In genomic region chr11:9219115-9219514, GRCh38 we compare ENCODE assay signal across 19 cellular contexts. TPM values are rescaled to one million over a fixed set of nuclear protein-coding genes. Genes with fewer than 3 reads are reported as not detected.
DNase-seq lines count a peak whose midpoint lies in the region; ATAC-seq and TF ChIP-seq lines count a peak whose summit lies in the region.
"Had no signal": no experiment of that assay in that cellular context is flagged by ENCODE, and none has a peak within 500 bp of the region (broad histone marks: within the 10 kb centered on the region; RNA-seq: fewer than 3 reads in every experiment).

No MANE protein-coding gene starts in this region.

- H3K4me3 ChIP-seq in heart left ventricle: no peak overlapping the region

- H3K27me3 ChIP-seq in heart left ventricle: no peaks in the 10 kb centered on the region
- H3K27me3 ChIP-seq: BE2C, foreskin keratinocyte had no signal

- H3K27ac Mint-ChIP-seq in MCF 10A (ENCODE audit: low read depth, unreplicated experiment): peak overlapping the region; percentile 28
- H3K27ac Mint-ChIP-seq: activated CD4-positive, alpha-beta memory T cell treated with anti-CD3 and anti-CD28 coated beads, Interleukin-2, amount 10 ng/mL, durations not matched to agents 7 days and 5 days had no signal

- TF ChIP-seq CTCF in MCF 10A (IDR thresholded peaks at IDR 0.05; ENCODE audit: unreplicated experiment): no peak
- TF ChIP-seq CTCF in heart left ventricle (IDR thresholded peaks at IDR 0.05): no peak

- peaks cover 0 to 50% (median 19%) of the 10 kb centered on the region in 12 donors for H3K4me1 ChIP-seq in heart left ventricle
- H3K4me1 ChIP-seq: BE2C, foreskin keratinocyte had no signal

- TF ChIP-seq POLR2A in heart left ventricle (IDR thresholded peaks at IDR 0.05): no peak

- no peaks in the 10 kb centered on the region for H3K36me3 ChIP-seq in heart left ventricle
- H3K36me3 ChIP-seq: BE2C had no signal

- H3K27ac ChIP-seq in heart left ventricle: peak overlapping the region in 9 of 12 donors; percentile 6 to 74 (median 45)
- H3K27ac ChIP-seq: foreskin keratinocyte had no signal

- DNase-seq in GM04503 (ENCODE audit: low read depth): peak; percentile 64
- DNase-seq in MCF 10A (ENCODE audit: unreplicated experiment): peak; percentile 63
- DNase-seq in heart left ventricle: no peak
- DNase-seq in renal cortical epithelial cell (ENCODE audit: low read depth): peak; percentile 55
- DNase-seq in iPS-NIHi7 (ENCODE audit: extremely low spot score): no peak
- no peak for DNase-seq in putamen (ENCODE audit: low spot score)
- no peak for DNase-seq in head of caudate nucleus
- DNase-seq: activated CD4-positive, alpha-beta memory T cell treated with anti-CD3 and anti-CD28 coated beads, Interleukin-2, amount 10 ng/mL, durations not matched to agents 7 days and 5 days; activated effector memory CD4-positive, alpha-beta T cell treated with Interleukin-2 at 50 U/mL for 16 hours; BE2C; cerebellar nuclear complex; DND-41; foreskin keratinocyte; NCI-H1092; NCI-H510A treated with DMSO at 0.1 percent for 48 hours; T1000 had no signal

- peak in 3 of 4 donors; percentile 56 to 70 (median 62) for ATAC-seq in heart left ventricle
- ATAC-seq in HG02973 (IDR thresholded peaks at IDR 0.05; ENCODE audit: unreplicated experiment): no peak
- ATAC-seq: foreskin keratinocyte, HCT116 had no signal

- CTCF ChIA-PET in MCF 10A (lab: Yijun Ruan, JAX): interaction anchor here (0.6 to 2.2 kb wide), 3 partner anchors 9 to 1637 kb away, joined by 3 to 4 read pairs (median 3); no protein-coding TSS in a partner anchor

- no peaks in the 10 kb centered on the region for H3K9me3 ChIP-seq in heart left ventricle
- H3K9me3 ChIP-seq: BE2C had no signal

- intact Hi-C loops in MCF 10A (cut with micrococcal nuclease) (loop anchor here (2.0 kb wide), 1 partner anchor 46 kb away; the partner anchor contains the start of gene DENND5A), heart left ventricle (cut with DNase I) (loop anchor here in 1 of 10 donors (5.0 kb wide), 1 partner anchor 33 kb away; no protein-coding TSS in a partner anchor), head of caudate nucleus (cut with DNase I) (no loop called here)

- H3K27me3 Mint-ChIP-seq in MCF 10A (ENCODE audit: insufficient read depth, unreplicated experiment): no peaks in the 10 kb centered on the region
- H3K27me3 Mint-ChIP-seq: activated CD4-positive, alpha-beta memory T cell treated with anti-CD3 and anti-CD28 coated beads, Interleukin-2, amount 10 ng/mL, durations not matched to agents 7 days and 5 days had no signal

- BruUV-seq in MCF 10A (replicated peaks; lab: Mats Ljungman, UMichigan): no TSS peak

- POLR2A ChIA-PET in MCF 10A (lab: Yijun Ruan, JAX): interaction anchor here (1.6 kb wide), 1 partner anchor 9 kb away, joined by 8 read pairs; no protein-coding TSS in a partner anchor

- H3K9me3 Mint-ChIP-seq in MCF 10A (ENCODE audit: unreplicated experiment): no peaks in the 10 kb centered on the region
- H3K9me3 Mint-ChIP-seq: activated CD4-positive, alpha-beta memory T cell treated with anti-CD3 and anti-CD28 coated beads, Interleukin-2, amount 10 ng/mL, durations not matched to agents 7 days and 5 days; neural crest cell had no signal

- H3K4me1 Mint-ChIP-seq in MCF 10A (ENCODE audit: insufficient read depth, unreplicated experiment): peaks cover 16% of the 10 kb centered on the region

- H3K4me3 Mint-ChIP-seq in MCF 10A (ENCODE audit: unreplicated experiment): no peak overlapping the region
- H3K4me3 Mint-ChIP-seq: activated CD4-positive, alpha-beta memory T cell treated with anti-CD3 and anti-CD28 coated beads, Interleukin-2, amount 10 ng/mL, durations not matched to agents 7 days and 5 days; neural crest cell had no signal

- WGBS in heart left ventricle, 4 donors: 73 to 75% (median 74%) methylated on average over 2 of the region's 2 CpGs

- H3K36me3 Mint-ChIP-seq in MCF 10A (ENCODE audit: insufficient read depth, unreplicated experiment): no peaks in the 10 kb centered on the region

RNA-seq across cellular contexts. Expression of gene DENND5A, which starts 46.0 kb away (rescaled TPM):
- total RNA-seq in MCF 10A (2022) (55.4 and 61.1 TPM in 2 replicates), heart left ventricle (100 to 1,000 TPM; 104 to 175 (median 118) TPM), renal cortical epithelial cell (216 and 218 TPM in 2 replicates)
- polyA plus RNA-seq in heart left ventricle: 10 to 100 TPM; 44.5 to 94.2 TPM

Comparison
In these comparisons a context has a peak if more than half of its experiments do, and no peak if none do; other contexts are left out.
1. DNase-seq: peak in GM04503 (single experiment), MCF 10A (single experiment) and renal cortical epithelial cell (single experiment); none in heart left ventricle (0 of 5), iPS-NIHi7 (single experiment), putamen (single experiment) and head of caudate nucleus (0 of 42).